ENCODE assay signal across 15 cellular contexts in genomic region chr15:67777773-67778172, GRCh38. TPM values are rescaled to one million over a fixed set of nuclear protein-coding genes. Genes with fewer than 3 reads are reported as not detected.
A peak's percentile ranks its signal among the peaks of the same experiment; 100 is the strongest.
DNase-seq lines count a peak whose midpoint lies in the region; ATAC-seq and TF ChIP-seq lines count a peak whose summit lies in the region.
"Had no signal": no experiment of that assay in that cellular context is flagged by ENCODE, and none has a peak within 500 bp of the region (broad histone marks: within the 10 kb centered on the region; RNA-seq: fewer than 3 reads in every experiment).

No MANE protein-coding gene starts in this region.

- H3K9me2 ChIP-seq in SK-N-SH: no peaks in the 10 kb centered on the region
- H3K9me2 ChIP-seq in OCI-LY1 (ENCODE audit: low read depth, low read length): no peaks in the 10 kb centered on the region

- H3K27me3 ChIP-seq in SK-N-SH (ENCODE audit: insufficient read depth) (no peaks in the 10 kb centered on the region), OCI-LY1 (ENCODE audit: insufficient read depth, low read length) (no peaks in the 10 kb centered on the region)

- H4K20me1 ChIP-seq in SK-N-SH (ENCODE audit: insufficient read depth) (no peaks in the 10 kb centered on the region), OCI-LY1 (ENCODE audit: insufficient read depth, low read length) (no peaks in the 10 kb centered on the region)

- no peak overlapping the region for H3K27ac Mint-ChIP-seq in activated naive CD8-positive, alpha-beta T cell treated with anti-CD3 and anti-CD28 coated beads for 36 hours
- H3K27ac Mint-ChIP-seq: CD4-positive, alpha-beta T cell had no signal

- H2AFZ ChIP-seq in SK-N-SH (ENCODE audit: low read depth) (no peak overlapping the region), OCI-LY1 (ENCODE audit: low read length) (no peak overlapping the region)

- H3K36me3 ChIP-seq in SK-N-SH (replicated peaks in 1 of 2; ENCODE audit: control insufficient read depth in 1 of 2, insufficient read depth in 2 of 2, low read length in 1 of 2) (peaks cover 0 to 2% of the 10 kb centered on the region in 2 experiments), OCI-LY1 (ENCODE audit: insufficient read depth, low read length) (no peaks in the 10 kb centered on the region)

- WGBS in SK-N-SH (ENCODE audit: low lambda C conversion rate): 87% methylated on average over 2 of the region's 2 CpGs

- no peaks in the 10 kb centered on the region for H3K9me3 ChIP-seq in SK-N-SH
- no peaks in the 10 kb centered on the region for H3K9me3 ChIP-seq in OCI-LY1 (ENCODE audit: low read length)
- H3K9me3 ChIP-seq: Caco-2 had no signal

- no peak for TF ChIP-seq EP300 in SK-N-SH (IDR thresholded peaks at IDR 0.05; ENCODE audit: borderline replicate concordance in 1 of 2, low read depth in 1 of 2, low read length in 1 of 2)

- peaks cover 1% of the 10 kb centered on the region for H3K4me1 Mint-ChIP-seq in activated naive CD8-positive, alpha-beta T cell treated with anti-CD3 and anti-CD28 coated beads for 36 hours

- no peaks in the 10 kb centered on the region for H3K27me3 Mint-ChIP-seq in activated naive CD8-positive, alpha-beta T cell treated with anti-CD3 and anti-CD28 coated beads for 36 hours
- H3K27me3 Mint-ChIP-seq: CD4-positive, alpha-beta T cell had no signal

- H3K79me2 ChIP-seq in SK-N-SH (ENCODE audit: insufficient read depth) (no peaks in the 10 kb centered on the region), OCI-LY1 (ENCODE audit: insufficient read depth, low read length) (peaks cover 13% of the 10 kb centered on the region; the same call in 1 of the 2 replicates)

- no peak for ATAC-seq in SK-N-SH treated with all-trans-retinoic acid at 6 μM for 48 hours
- ATAC-seq: HCT116 had no signal

- TF ChIP-seq CTCF in SK-N-SH (IDR thresholded peaks at IDR 0.05) (no peak), OCI-LY1 (IDR thresholded peaks at IDR 0.05; ENCODE audit: low read length) (no peak)

- H3F3A ChIP-seq in SK-N-SH (replicated peaks; ENCODE audit: insufficient read depth): no peaks in the 10 kb centered on the region
- no peaks in the 10 kb centered on the region; the same call in 1 of the 2 replicates for H3F3A ChIP-seq in OCI-LY1 (ENCODE audit: insufficient read depth, low read length)

- H3K9ac ChIP-seq in SK-N-SH: no peak overlapping the region
- H3K9ac ChIP-seq in OCI-LY1 (ENCODE audit: low read length): no peak overlapping the region

- no peak for TF ChIP-seq RAD21 in SK-N-SH (IDR thresholded peaks at IDR 0.05; ENCODE audit: low read length)

- POLR2A ChIA-PET in SK-N-SH (lab: Yijun Ruan, JAX) (no interaction called here), HEK293T (lab: Yijun Ruan, JAX) (no interaction called here)

- H3K4me2 ChIP-seq in SK-N-SH: no peak overlapping the region
- H3K4me2 ChIP-seq in OCI-LY1 (ENCODE audit: low read length): no peak overlapping the region

- H3K27ac ChIP-seq in SK-N-SH (ENCODE audit: low read depth in 2 of 2, low read length in 1 of 2): no peak overlapping the region
- peak overlapping the region; percentile 99 for H3K27ac ChIP-seq in OCI-LY1 (ENCODE audit: low read depth, low read length, poor library complexity, severe bottlenecking)
- H3K27ac ChIP-seq: C4-2B had no signal

- H3K4me3 ChIP-seq in SK-N-SH (ENCODE audit: low read depth in 2 of 2, low read length in 1 of 2): no peak overlapping the region
- H3K4me3 ChIP-seq in OCI-LY1 (ENCODE audit: low read depth, low read length, poor library complexity, severe bottlenecking): no peak overlapping the region

- DNase-seq in SK-N-SH: no peak
- DNase-seq in myocyte (ENCODE audit: low read depth): peak; percentile 73
- no peak for DNase-seq in KG1 (lab: John Stamatoyannopoulos, UW)
- DNase-seq in activated naive CD8-positive, alpha-beta T cell treated with anti-CD3 and anti-CD28 coated beads for 36 hours: no peak
- DNase-seq in HEK293T (ENCODE audit: extremely low spot score): no peak
- DNase-seq: ACHN; Caco-2; CD4-positive, alpha-beta T cell; GDM1; GOT3; H7 had no signal

- no peak overlapping the region for H3K4me3 Mint-ChIP-seq in activated naive CD8-positive, alpha-beta T cell treated with anti-CD3 and anti-CD28 coated beads for 36 hours
- H3K4me3 Mint-ChIP-seq: CD4-positive, alpha-beta T cell had no signal

- no peaks in the 10 kb centered on the region for H3K9me3 Mint-ChIP-seq in activated naive CD8-positive, alpha-beta T cell treated with anti-CD3 and anti-CD28 coated beads for 36 hours
- H3K9me3 Mint-ChIP-seq: CD4-positive, alpha-beta T cell had no signal

- CTCF ChIA-PET in SK-N-SH (lab: Yijun Ruan, JAX) (interaction anchor here (1.3 kb wide), 1 partner anchor 46 kb away, joined by 3 read pairs; no protein-coding TSS in a partner anchor), HEK293T (lab: Yijun Ruan, JAX) (interaction anchor here (0.6 kb wide), 1 partner anchor 64 kb away, joined by 6 read pairs; no protein-coding TSS in a partner anchor)

- H3K36me3 Mint-ChIP-seq in activated naive CD8-positive, alpha-beta T cell treated with anti-CD3 and anti-CD28 coated beads for 36 hours: peaks cover 4% of the 10 kb centered on the region

- H3K4me1 ChIP-seq in SK-N-SH (ENCODE audit: control insufficient read depth in 1 of 2, insufficient read depth in 2 of 2, low read depth in 1 of 2, low read length in 1 of 2) (peaks cover 2 to 12% of the 10 kb centered on the region in 2 experiments), OCI-LY1 (ENCODE audit: insufficient read depth, low read length, severe bottlenecking) (peaks cover 78% of the 10 kb centered on the region)
- H3K4me1 ChIP-seq: Caco-2 had no signal

TF ChIP-seq in SK-N-SH, 30 proteins besides CTCF, POLR2A, EP300 and RAD21:
- TF ChIP-seq NFIC (IDR thresholded peaks at IDR 0.05; ENCODE audit: borderline replicate concordance): 0 out of 2 replicates have a peak, but pooled peaks have one; percentile 22
- no peak for TF ChIP-seq FOXM1 (IDR thresholded peaks at IDR 0.05; ENCODE audit: low read depth)

TF ChIP-seq in SK-N-SH treated with all-trans-retinoic acid at 6 μM for 48 hours, 23 proteins besides CTCF, POLR2A, EP300 and RAD21:
- TF ChIP-seq ZC3H10 (CRISPR knock-in tag; IDR thresholded peaks at IDR 0.05) (no peak), ZNF70 (CRISPR knock-in tag; IDR thresholded peaks at IDR 0.05) (no peak), CSDC2 (CRISPR knock-in tag; IDR thresholded peaks at IDR 0.05) (no peak)
- TF ChIP-seq, protein P1, sequence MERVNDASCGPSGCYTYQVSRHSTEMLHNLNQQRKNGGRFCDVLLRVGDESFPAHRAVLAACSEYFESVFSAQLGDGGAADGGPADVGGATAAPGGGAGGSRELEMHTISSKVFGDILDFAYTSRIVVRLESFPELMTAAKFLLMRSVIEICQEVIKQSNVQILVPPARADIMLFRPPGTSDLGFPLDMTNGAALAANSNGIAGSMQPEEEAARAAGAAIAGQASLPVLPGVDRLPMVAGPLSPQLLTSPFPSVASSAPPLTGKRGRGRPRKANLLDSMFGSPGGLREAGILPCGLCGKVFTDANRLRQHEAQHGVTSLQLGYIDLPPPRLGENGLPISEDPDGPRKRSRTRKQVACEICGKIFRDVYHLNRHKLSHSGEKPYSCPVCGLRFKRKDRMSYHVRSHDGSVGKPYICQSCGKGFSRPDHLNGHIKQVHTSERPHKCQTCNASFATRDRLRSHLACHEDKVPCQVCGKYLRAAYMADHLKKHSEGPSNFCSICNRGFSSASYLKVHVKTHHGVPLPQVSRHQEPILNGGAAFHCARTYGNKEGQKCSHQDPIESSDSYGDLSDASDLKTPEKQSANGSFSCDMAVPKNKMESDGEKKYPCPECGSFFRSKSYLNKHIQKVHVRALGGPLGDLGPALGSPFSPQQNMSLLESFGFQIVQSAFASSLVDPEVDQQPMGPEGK (CRISPR knock-in tag; IDR thresholded peaks at IDR 0.05; ENCODE audit: borderline replicate concordance): no peak
TF ChIP-seq in SK-N-SH treated with all-trans-retinoic acid at 6 μM for 48 hours: peak in this region for 0.

TF ChIP-seq in HEK293T, 16 proteins besides CTCF, POLR2A, EP300 and RAD21:
- TF ChIP-seq CTBP1 (IDR thresholded peaks at IDR 0.05; ENCODE audit: borderline replicate concordance) (no peak), FOXM1 (IDR thresholded peaks at IDR 0.05; ENCODE audit: borderline replicate concordance) (no peak), ELF4 (IDR thresholded peaks at IDR 0.05) (no peak), HDGF (IDR thresholded peaks at IDR 0.05; ENCODE audit: borderline replicate concordance) (no peak), TARDBP (IDR thresholded peaks at IDR 0.05) (no peak), BHLHE40 (IDR thresholded peaks at IDR 0.05; ENCODE audit: borderline replicate concordance) (no peak), ARNT (IDR thresholded peaks at IDR 0.05) (no peak), SUZ12 (IDR thresholded peaks at IDR 0.05) (no peak), SP1 (IDR thresholded peaks at IDR 0.05) (no peak), LEF1 (IDR thresholded peaks at IDR 0.05; ENCODE audit: borderline replicate concordance) (no peak), FOXA1 (IDR thresholded peaks at IDR 0.05) (no peak), FOXK2 (IDR thresholded peaks at IDR 0.05) (no peak), ZNF384 (IDR thresholded peaks at IDR 0.05) (no peak), L3MBTL2 (conservative IDR thresholded peaks at IDR 0.05) (no peak)
- TF ChIP-seq, protein P2, sequence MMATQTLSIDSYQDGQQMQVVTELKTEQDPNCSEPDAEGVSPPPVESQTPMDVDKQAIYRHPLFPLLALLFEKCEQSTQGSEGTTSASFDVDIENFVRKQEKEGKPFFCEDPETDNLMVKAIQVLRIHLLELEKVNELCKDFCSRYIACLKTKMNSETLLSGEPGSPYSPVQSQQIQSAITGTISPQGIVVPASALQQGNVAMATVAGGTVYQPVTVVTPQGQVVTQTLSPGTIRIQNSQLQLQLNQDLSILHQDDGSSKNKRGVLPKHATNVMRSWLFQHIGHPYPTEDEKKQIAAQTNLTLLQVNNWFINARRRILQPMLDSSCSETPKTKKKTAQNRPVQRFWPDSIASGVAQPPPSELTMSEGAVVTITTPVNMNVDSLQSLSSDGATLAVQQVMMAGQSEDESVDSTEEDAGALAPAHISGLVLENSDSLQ (IDR thresholded peaks at IDR 0.05): no peak

RNA-seq across cellular contexts. Expression of gene SKOR1, which starts 47.5 kb away (rescaled TPM):
- polyA plus RNA-seq in SK-N-SH (2012; rRNA removed): 0.18 and 0.26 TPM in 2 replicates
- 0.09 TPM in 2 replicates for polyA plus RNA-seq in SK-N-SH (2012; cell fraction: cytosol; rRNA removed)
- polyA plus RNA-seq in SK-N-SH (2012; cell fraction: nucleus; rRNA removed): 1.3 and 2.3 TPM in 2 replicates
- total RNA-seq in myocyte: 0.05 and 0.08 TPM in 2 replicates
- polyA plus RNA-seq in myocyte (2012): 0.18 TPM
- total RNA-seq in activated naive CD8-positive, alpha-beta T cell treated with anti-CD3 and anti-CD28 coated beads for 36 hours: under 1 TPM; 0.16 to 0.30 TPM
- total RNA-seq: Caco-2, H7 had no signal
